Comparison of ENCODE assay signal across 26 cellular contexts in genomic region chr11:19882356-19882755, GRCh38.
A peak's percentile ranks its signal among the peaks of the same experiment; 100 is the strongest.
DNase-seq lines count a peak whose midpoint lies in the region; ATAC-seq, FAIRE-seq and TF ChIP-seq lines count a peak whose summit lies in the region.
"Had no signal": no experiment of that assay in that cellular context is flagged by ENCODE, and none has a peak within 500 bp of the region (broad histone marks: within the 10 kb centered on the region; RNA-seq: fewer than 3 reads in every experiment).

No MANE protein-coding gene starts in this region.

- H3K36me3 ChIP-seq in HepG2 (replicated peaks in 1 of 2; ENCODE audit: control insufficient read depth in 1 of 2, insufficient read depth in 2 of 2, low read length in 2 of 2) (no peaks in the 10 kb centered on the region), right lobe of liver (peaks cover 0 to 16% (median 0%) of the 10 kb centered on the region in 4 donors), trophoblast cell (ENCODE audit: control insufficient read depth in 1 of 2, insufficient read depth in 2 of 2, low read length in 2 of 2) (no peaks in the 10 kb centered on the region)
- H3K36me3 ChIP-seq: BE2C, BLaER1 had no signal

- BruUV-seq in HepG2 (replicated peaks; lab: Mats Ljungman, UMichigan) = no TSS peak

- no peaks in the 10 kb centered on the region for H3K9me3 ChIP-seq in HepG2 (ENCODE audit: low read length)
- H3K9me3 ChIP-seq in right lobe of liver = no peaks in the 10 kb centered on the region
- no peaks in the 10 kb centered on the region for H3K9me3 ChIP-seq in trophoblast cell (ENCODE audit: insufficient read depth, low read depth, low read length)
- H3K9me3 ChIP-seq: BE2C, BLaER1 had no signal

- no peak overlapping the region for H2BK12ac ChIP-seq in trophoblast cell (ENCODE audit: low read length)

- no peak overlapping the region for H4K8ac ChIP-seq in trophoblast cell (ENCODE audit: low read depth, low read length)

- TF ChIP-seq POLR2A in HepG2 (IDR thresholded peaks at IDR 0.05; ENCODE audit: insufficient read depth in 1 of 2, low read depth in 2 of 2, low read length in 2 of 2) = no peak
- no peak for TF ChIP-seq POLR2A in right lobe of liver (IDR thresholded peaks at IDR 0.05)

- TF ChIP-seq CTCF in HepG2 (CRISPR knock-in tag; IDR thresholded peaks at IDR 0.05) = no peak
- no peak for TF ChIP-seq CTCF in right lobe of liver (IDR thresholded peaks at IDR 0.05)
- no peak for TF ChIP-seq CTCF in epithelial cell of esophagus (IDR thresholded peaks at IDR 0.05; ENCODE audit: insufficient read depth, low read depth, low read length, missing control alignments)

- H3K79me1 ChIP-seq in trophoblast cell (ENCODE audit: low read length) = no peaks in the 10 kb centered on the region

- H3K4me3 ChIP-seq in HepG2 (replicated peaks in 1 of 3; ENCODE audit: insufficient read depth in 1 of 3, low read depth in 2 of 3, low read length in 3 of 3) (no peak overlapping the region), right lobe of liver (no peak overlapping the region), epithelial cell of esophagus (ENCODE audit: low read length) (no peak overlapping the region), trophoblast cell (ENCODE audit: low read depth, low read length) (no peak overlapping the region)
- H3K4me3 ChIP-seq: BLaER1, GM12878 had no signal

- H2AFZ ChIP-seq in HepG2 (ENCODE audit: low read length) = no peak overlapping the region
- H2AFZ ChIP-seq in trophoblast cell (ENCODE audit: insufficient read depth, low read length, poor library complexity) = no peak overlapping the region

- DNase-seq in HepG2 (ENCODE audit: low spot score) (no peak), right lobe of liver (no peak), epithelial cell of esophagus (ENCODE audit: low read depth) (peak; percentile 35), trophoblast cell (peak; percentile 57 to 85)
- DNase-seq in stimulated activated naive CD8-positive, alpha-beta T cell treated with anti-CD3 and anti-CD28 coated beads, Interleukin-15, Interleukin-2, amounts not matched to agents 100 U/mL and 50 U/mL, for 24 hours = no peak
- DNase-seq: 8988T; ACHN; BE2C; C1 segment of cervical spinal cord; CD4-positive, alpha-beta memory T cell; CD4-positive, CD25-positive, alpha-beta regulatory T cell; CD8-positive, alpha-beta memory T cell; COR-L47; DMS 273 treated with DMSO at 0.1 percent for 48 hours; DMS153; DMS53; DMS79; DND-41; EL; GDM1 had no signal

- no peak overlapping the region for H3K27ac ChIP-seq in HepG2 (ENCODE audit: extremely low read length, insufficient read depth, low read length)
- no peak overlapping the region for H3K27ac ChIP-seq in right lobe of liver
- no peak overlapping the region for H3K27ac ChIP-seq in trophoblast cell (ENCODE audit: low read depth, low read length)
- H3K27ac ChIP-seq: BLaER1 had no signal

- WGBS in HepG2 (ENCODE audit: low lambda C conversion rate) = 10% methylated on average over 3 of the region's 3 CpGs
- 80% methylated on average over 2 of the region's 3 CpGs for WGBS in right lobe of liver (ENCODE audit: insufficient coverage, low coverage, low lambda C conversion rate, missing lambda C conversion rate)
- WGBS in trophoblast cell (ENCODE audit: extremely low coverage, insufficient coverage, insufficient read length) = no CpG with 5 or more reads among the region's 3 CpGs

- H2AK5ac ChIP-seq in trophoblast cell (ENCODE audit: low read length) = no peak overlapping the region

- H2BK5ac ChIP-seq in trophoblast cell (ENCODE audit: low read depth, low read length, poor library complexity) = no peak overlapping the region

- H3K27me3 ChIP-seq in HepG2 (ENCODE audit: control insufficient read depth in 1 of 2, insufficient read depth in 2 of 2, low read length in 2 of 2) = peaks cover 0 to 29% of the 10 kb centered on the region in 2 experiments; a peak in 2 of 5 replicates
- no peaks in the 10 kb centered on the region for H3K27me3 ChIP-seq in right lobe of liver
- no peaks in the 10 kb centered on the region for H3K27me3 ChIP-seq in trophoblast cell (ENCODE audit: insufficient read depth, low read length)
- H3K27me3 ChIP-seq: BE2C, BLaER1 had no signal

- CTCF ChIA-PET in HepG2 (lab: Yijun Ruan, JAX; ENCODE audit: low intra/inter-chr PET ratio, low total read pairs) = no interaction called here

- TF ChIP-seq EP300 in HepG2 (IDR thresholded peaks at IDR 0.05; ENCODE audit: low read depth in 2 of 2, low read length in 2 of 2) (no peak), HepG2 (CRISPR knock-in tag; IDR thresholded peaks at IDR 0.05; ENCODE audit: borderline replicate concordance) (no peak)

- H4K91ac ChIP-seq in trophoblast cell (ENCODE audit: low read depth, low read length) = no peak overlapping the region

- no peak for TF ChIP-seq RAD21 in HepG2 (CRISPR knock-in tag; IDR thresholded peaks at IDR 0.05)

- no peaks in the 10 kb centered on the region for H4K20me1 ChIP-seq in HepG2 (ENCODE audit: insufficient read depth, low read length)
- H4K20me1 ChIP-seq: BLaER1 had no signal

- H3K4me2 ChIP-seq in HepG2 (ENCODE audit: low read depth, low read length) = no peak overlapping the region
- H3K4me2 ChIP-seq in trophoblast cell (ENCODE audit: low read length) = no peak overlapping the region
- H3K4me2 ChIP-seq: BLaER1 had no signal

- POLR2A ChIA-PET in HepG2 (lab: Yijun Ruan, JAX) = no interaction called here

- H3K79me2 ChIP-seq in HepG2 (ENCODE audit: insufficient read depth, low read length) = no peaks in the 10 kb centered on the region
- no peaks in the 10 kb centered on the region for H3K79me2 ChIP-seq in trophoblast cell (ENCODE audit: control insufficient read depth, insufficient read depth, low read length, poor library complexity)

- no peak overlapping the region for H2BK120ac ChIP-seq in trophoblast cell (ENCODE audit: insufficient read depth, low read length, poor library complexity)

- in situ Hi-C loops in HepG2 (cut with HindIII; ENCODE audit: extremely low pct_ligation_motif_present, low pct_unique_long_range_greater_than_20kb) = no loop called here

- H3K18ac ChIP-seq in trophoblast cell (ENCODE audit: low read length) = no peak overlapping the region

- no peak for ATAC-seq in HepG2
- ATAC-seq in right lobe of liver = no peak
- ATAC-seq in stimulated activated naive CD8-positive, alpha-beta T cell treated with anti-CD3 and anti-CD28 coated beads, Interleukin-15, Interleukin-2, amounts not matched to agents 100 U/mL and 50 U/mL, for 24 hours = no peak
- no peak for ATAC-seq in HG02763 (IDR thresholded peaks at IDR 0.05; ENCODE audit: unreplicated experiment)
- ATAC-seq: GM12878 had no signal

- intact Hi-C loops in HepG2 (cut with micrococcal nuclease; ENCODE audit: unreplicated experiment) = no loop called here
- intact Hi-C loops in right lobe of liver (cut with DNase I) = no loop called here

- no peak overlapping the region for H3K23ac ChIP-seq in trophoblast cell (ENCODE audit: low read length)

- no peaks in the 10 kb centered on the region for H3K4me1 ChIP-seq in HepG2 (ENCODE audit: insufficient read depth, low read length)
- H3K4me1 ChIP-seq in right lobe of liver = no peaks in the 10 kb centered on the region
- H3K4me1 ChIP-seq in trophoblast cell (ENCODE audit: control insufficient read depth in 1 of 2, insufficient read depth in 2 of 2, low read length in 2 of 2) = no peaks in the 10 kb centered on the region
- H3K4me1 ChIP-seq: BE2C had no signal

- H3K4ac ChIP-seq in trophoblast cell (ENCODE audit: low read depth, low read length) = no peak overlapping the region

- no peak overlapping the region for H4K12ac ChIP-seq in trophoblast cell (ENCODE audit: low read depth, low read length)

- H3K9ac ChIP-seq in HepG2 (ENCODE audit: insufficient read depth, low read depth, low read length) = no peak overlapping the region
- no peak overlapping the region for H3K9ac ChIP-seq in trophoblast cell (ENCODE audit: low read length)
- H3K9ac ChIP-seq: BLaER1 had no signal

- H3K14ac ChIP-seq in trophoblast cell (ENCODE audit: low read length) = no peak overlapping the region

- FAIRE-seq in HepG2 (lab: Jason Lieb, UNC) = no peak
- FAIRE-seq: A204.1, GM12878, GM12892, GM18507 had no signal

TF ChIP-seq in HepG2, 621 proteins besides CTCF, POLR2A, EP300 and RAD21:
- no peak for TF ChIP-seq DDIT3 (CRISPR knock-in tag; IDR thresholded peaks at IDR 0.05)
- TF ChIP-seq ISX (CRISPR knock-in tag; conservative IDR thresholded peaks at IDR 0.05) = no peak
- TF ChIP-seq CREB1 (IDR thresholded peaks at IDR 0.05) = peak; percentile 36; the same call in 1 of the 2 replicates
- TF ChIP-seq CREB1 (CRISPR knock-in tag; IDR thresholded peaks at IDR 0.05) = no peak
- TF ChIP-seq SIN3A (IDR thresholded peaks at IDR 0.05; ENCODE audit: borderline replicate concordance, low read depth, low read length) = no peak
- no peak for TF ChIP-seq ATAD3A (CRISPR knock-in tag; IDR thresholded peaks at IDR 0.05)
- TF ChIP-seq NFE2L1 (CRISPR knock-in tag; IDR thresholded peaks at IDR 0.05; ENCODE audit: borderline replicate concordance) = no peak
- TF ChIP-seq ZKSCAN5 (CRISPR knock-in tag; IDR thresholded peaks at IDR 0.05) = no peak

Comparison
In these comparisons a context has a peak if more than half of its experiments do, and no peak if none do; other contexts are left out.
1. DNase-seq: peak in epithelial cell of esophagus (single experiment) and trophoblast cell (2 of 2); none in HepG2 (single experiment), right lobe of liver (0 of 3) and stimulated activated naive CD8-positive, alpha-beta T cell treated with anti-CD3 and anti-CD28 coated beads, Interleukin-15, Interleukin-2, amounts not matched to agents 100 U/mL and 50 U/mL, for 24 hours (single experiment).